1 cellular context compared by ENCODE assay signal in the genomic region with DNA sequence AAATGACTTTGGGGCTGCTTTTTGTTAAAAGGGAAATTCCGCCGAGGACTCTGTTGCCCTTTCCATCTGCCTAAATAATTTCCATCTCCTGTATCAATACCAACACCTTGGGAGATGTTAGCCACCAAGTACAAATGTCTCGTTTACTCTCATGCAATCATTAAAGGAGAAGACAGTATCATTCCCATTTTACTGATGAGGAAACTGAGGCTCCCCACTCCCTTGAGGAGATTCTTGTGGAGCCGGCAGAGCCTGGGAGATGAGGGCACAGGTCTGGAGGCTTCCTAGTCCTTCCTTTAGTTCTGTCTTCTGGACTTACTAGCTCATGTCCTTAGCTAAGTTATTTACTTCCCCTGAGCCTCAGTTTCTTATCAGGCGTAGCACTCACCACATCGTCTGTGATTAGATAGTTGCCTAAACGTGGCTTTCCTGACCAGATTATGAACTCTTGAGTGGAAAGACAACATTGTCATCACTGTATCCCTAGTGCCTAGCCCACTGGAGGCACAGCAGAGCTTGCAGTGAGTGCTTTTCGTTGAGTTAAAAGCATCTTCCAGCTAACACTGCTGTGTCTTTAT.
TF ChIP-seq lines count a peak whose summit lies in the region.

No MANE protein-coding gene starts in this region.

TF ChIP-seq in K562, 482 proteins besides CTCF, POLR2A, EP300 and RAD21 (continued from another document and continues in another):
- TF ChIP-seq, protein P1, sequence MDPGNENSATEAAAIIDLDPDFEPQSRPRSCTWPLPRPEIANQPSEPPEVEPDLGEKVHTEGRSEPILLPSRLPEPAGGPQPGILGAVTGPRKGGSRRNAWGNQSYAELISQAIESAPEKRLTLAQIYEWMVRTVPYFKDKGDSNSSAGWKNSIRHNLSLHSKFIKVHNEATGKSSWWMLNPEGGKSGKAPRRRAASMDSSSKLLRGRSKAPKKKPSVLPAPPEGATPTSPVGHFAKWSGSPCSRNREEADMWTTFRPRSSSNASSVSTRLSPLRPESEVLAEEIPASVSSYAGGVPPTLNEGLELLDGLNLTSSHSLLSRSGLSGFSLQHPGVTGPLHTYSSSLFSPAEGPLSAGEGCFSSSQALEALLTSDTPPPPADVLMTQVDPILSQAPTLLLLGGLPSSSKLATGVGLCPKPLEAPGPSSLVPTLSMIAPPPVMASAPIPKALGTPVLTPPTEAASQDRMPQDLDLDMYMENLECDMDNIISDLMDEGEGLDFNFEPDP (CRISPR knock-in tag; IDR thresholded peaks at IDR 0.05), result no peak
- TF ChIP-seq ZFPM2 (CRISPR knock-in tag; IDR thresholded peaks at IDR 0.05) (no peak), DLX4 (CRISPR knock-in tag; IDR thresholded peaks at IDR 0.05) (no peak), SRSF9 (IDR thresholded peaks at IDR 0.05; ENCODE audit: borderline replicate concordance, low read depth, low read length) (no peak), SETDB1 (IDR thresholded peaks at IDR 0.05; ENCODE audit: low read length) (no peak), SP1 (CRISPR knock-in tag; IDR thresholded peaks at IDR 0.05) (no peak), BRD4 (IDR thresholded peaks at IDR 0.05) (no peak), NR4A1 (CRISPR knock-in tag; IDR thresholded peaks at IDR 0.05) (no peak), NR4A1 (tag; IDR thresholded peaks at IDR 0.05) (no peak), ATF6 (CRISPR knock-in tag; IDR thresholded peaks at IDR 0.05) (no peak), CBFB (CRISPR knock-in tag; IDR thresholded peaks at IDR 0.05) (no peak), SREBF2 (CRISPR knock-in tag; IDR thresholded peaks at IDR 0.05) (no peak), POLR2G (IDR thresholded peaks at IDR 0.05; ENCODE audit: low read depth, low read length) (no peak), ZBTB8A (IDR thresholded peaks at IDR 0.05; ENCODE audit: partially characterized antibody) (no peak), E2F3 (CRISPR knock-in tag; IDR thresholded peaks at IDR 0.05) (no peak), NFIX (CRISPR knock-in tag; IDR thresholded peaks at IDR 0.05; ENCODE audit: low read depth) (no peak), STAG1 (CRISPR knock-in tag; IDR thresholded peaks at IDR 0.05; ENCODE audit: borderline replicate concordance) (no peak), STAT5B (CRISPR knock-in tag; IDR thresholded peaks at IDR 0.05) (no peak), C11orf30 (IDR thresholded peaks at IDR 0.05; ENCODE audit: low read depth) (no peak), SIX5 (IDR thresholded peaks at IDR 0.05; ENCODE audit: borderline replicate concordance in 1 of 2, insufficient read depth in 1 of 2, low read depth in 1 of 2, low read length in 2 of 2) (no peak), HSF4 (CRISPR knock-in tag; IDR thresholded peaks at IDR 0.05; ENCODE audit: borderline replicate concordance) (no peak), CSDE1 (IDR thresholded peaks at IDR 0.05) (no peak), NCOA2 (IDR thresholded peaks at IDR 0.05; ENCODE audit: partially characterized antibody in 2 of 2) (no peak), EZH2 (IDR thresholded peaks at IDR 0.05; ENCODE audit: borderline replicate concordance, low read depth, low read length) (no peak), ZNF184 (CRISPR knock-in tag; IDR thresholded peaks at IDR 0.05) (no peak), RNF219 (CRISPR knock-in tag; IDR thresholded peaks at IDR 0.05) (no peak), RBFOX2 (IDR thresholded peaks at IDR 0.05; ENCODE audit: low read depth, low read length) (no peak), OTX1 (CRISPR knock-in tag; IDR thresholded peaks at IDR 0.05) (no peak), CXXC5 (CRISPR knock-in tag; IDR thresholded peaks at IDR 0.05) (peak; percentile 61), XRCC4 (IDR thresholded peaks at IDR 0.05; ENCODE audit: extremely low read depth, insufficient read depth, insufficient read length) (no peak), KDM1A (IDR thresholded peaks at IDR 0.05) (peak; percentile 86 to 87), ZBTB34 (CRISPR knock-in tag; IDR thresholded peaks at IDR 0.05) (no peak), GTF2F1 (IDR thresholded peaks at IDR 0.05; ENCODE audit: low read depth, low read length) (no peak), NFE2 (IDR thresholded peaks at IDR 0.05; ENCODE audit: low read depth) (0 out of 2 replicates have a peak, but pooled peaks have one; percentile 33), BDP1 (IDR thresholded peaks at IDR 0.05; ENCODE audit: insufficient read depth, insufficient read length) (no peak), COPS2 (conservative IDR thresholded peaks at IDR 0.05) (no peak), ZNF639 (CRISPR knock-in tag; conservative IDR thresholded peaks at IDR 0.05 in 1 of 2, IDR thresholded peaks at IDR 0.05 in 1 of 2) (peak in 1 of 2 experiments; percentile 73; a peak in 2 of 4 replicates), CBX2 (IDR thresholded peaks at IDR 0.05; ENCODE audit: insufficient read depth, low read length, poor library complexity, severe bottlenecking) (no peak), KDM4B (IDR thresholded peaks at IDR 0.05; ENCODE audit: borderline replicate concordance in 2 of 2, low read depth in 1 of 2) (no peak), ZNF232 (CRISPR knock-in tag; IDR thresholded peaks at IDR 0.05) (no peak), KAT8 (IDR thresholded peaks at IDR 0.05; ENCODE audit: low read depth) (no peak), HCFC1 (IDR thresholded peaks at IDR 0.05; ENCODE audit: low read depth, low read length) (no peak), RBM14 (IDR thresholded peaks at IDR 0.05; ENCODE audit: borderline replicate concordance, insufficient read depth, low read depth, low read length) (no peak), SMARCE1 (IDR thresholded peaks at IDR 0.05) (peak; percentile 87), MED1 (CRISPR knock-in tag; IDR thresholded peaks at IDR 0.05; ENCODE audit: borderline replicate concordance) (no peak), RFX7 (CRISPR knock-in tag; IDR thresholded peaks at IDR 0.05) (no peak), HDAC6 (IDR thresholded peaks at IDR 0.05; ENCODE audit: low read depth, low read length) (no peak), TBP (optimal IDR thresholded peaks at IDR 0.05; ENCODE audit: low read depth, low read length) (no peak), CHD1 (IDR thresholded peaks at IDR 0.05; ENCODE audit: low read length) (no peak), CHCHD3 (CRISPR knock-in tag; IDR thresholded peaks at IDR 0.05) (no peak), JUND (IDR thresholded peaks at IDR 0.05; ENCODE audit: borderline replicate concordance, low read depth, low read length) (peak; percentile 58; the same call in 1 of the 2 replicates), JUND (tag; IDR thresholded peaks at IDR 0.05; ENCODE audit: borderline replicate concordance, low read depth, low read length) (peak; percentile 64; the same call in 1 of the 3 replicates), LCOR (CRISPR knock-in tag; IDR thresholded peaks at IDR 0.05) (no peak), ZNF561 (CRISPR knock-in tag; conservative IDR thresholded peaks at IDR 0.05) (no peak)
- TF ChIP-seq, protein P2, sequence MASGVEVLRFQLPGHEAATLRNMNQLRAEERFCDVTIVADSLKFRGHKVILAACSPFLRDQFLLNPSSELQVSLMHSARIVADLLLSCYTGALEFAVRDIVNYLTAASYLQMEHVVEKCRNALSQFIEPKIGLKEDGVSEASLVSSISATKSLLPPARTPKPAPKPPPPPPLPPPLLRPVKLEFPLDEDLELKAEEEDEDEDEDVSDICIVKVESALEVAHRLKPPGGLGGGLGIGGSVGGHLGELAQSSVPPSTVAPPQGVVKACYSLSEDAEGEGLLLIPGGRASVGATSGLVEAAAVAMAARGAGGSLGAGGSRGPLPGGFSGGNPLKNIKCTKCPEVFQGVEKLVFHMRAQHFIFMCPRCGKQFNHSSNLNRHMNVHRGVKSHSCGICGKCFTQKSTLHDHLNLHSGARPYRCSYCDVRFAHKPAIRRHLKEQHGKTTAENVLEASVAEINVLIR (CRISPR knock-in tag; IDR thresholded peaks at IDR 0.05), result no peak; the same call in 1 of the 2 replicates
- TF ChIP-seq, protein P3, sequence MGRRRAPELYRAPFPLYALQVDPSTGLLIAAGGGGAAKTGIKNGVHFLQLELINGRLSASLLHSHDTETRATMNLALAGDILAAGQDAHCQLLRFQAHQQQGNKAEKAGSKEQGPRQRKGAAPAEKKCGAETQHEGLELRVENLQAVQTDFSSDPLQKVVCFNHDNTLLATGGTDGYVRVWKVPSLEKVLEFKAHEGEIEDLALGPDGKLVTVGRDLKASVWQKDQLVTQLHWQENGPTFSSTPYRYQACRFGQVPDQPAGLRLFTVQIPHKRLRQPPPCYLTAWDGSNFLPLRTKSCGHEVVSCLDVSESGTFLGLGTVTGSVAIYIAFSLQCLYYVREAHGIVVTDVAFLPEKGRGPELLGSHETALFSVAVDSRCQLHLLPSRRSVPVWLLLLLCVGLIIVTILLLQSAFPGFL (CRISPR knock-in tag; IDR thresholded peaks at IDR 0.05), result no peak
- TF ChIP-seq, protein P4, sequence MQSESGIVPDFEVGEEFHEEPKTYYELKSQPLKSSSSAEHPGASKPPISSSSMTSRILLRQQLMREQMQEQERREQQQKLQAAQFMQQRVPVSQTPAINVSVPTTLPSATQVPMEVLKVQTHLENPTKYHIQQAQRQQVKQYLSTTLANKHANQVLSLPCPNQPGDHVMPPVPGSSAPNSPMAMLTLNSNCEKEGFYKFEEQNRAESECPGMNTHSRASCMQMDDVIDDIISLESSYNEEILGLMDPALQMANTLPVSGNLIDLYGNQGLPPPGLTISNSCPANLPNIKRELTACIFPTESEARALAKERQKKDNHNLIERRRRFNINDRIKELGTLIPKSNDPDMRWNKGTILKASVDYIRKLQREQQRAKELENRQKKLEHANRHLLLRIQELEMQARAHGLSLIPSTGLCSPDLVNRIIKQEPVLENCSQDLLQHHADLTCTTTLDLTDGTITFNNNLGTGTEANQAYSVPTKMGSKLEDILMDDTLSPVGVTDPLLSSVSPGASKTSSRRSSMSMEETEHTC (IDR thresholded peaks at IDR 0.05), result no peak
